In the genomic region with DNA sequence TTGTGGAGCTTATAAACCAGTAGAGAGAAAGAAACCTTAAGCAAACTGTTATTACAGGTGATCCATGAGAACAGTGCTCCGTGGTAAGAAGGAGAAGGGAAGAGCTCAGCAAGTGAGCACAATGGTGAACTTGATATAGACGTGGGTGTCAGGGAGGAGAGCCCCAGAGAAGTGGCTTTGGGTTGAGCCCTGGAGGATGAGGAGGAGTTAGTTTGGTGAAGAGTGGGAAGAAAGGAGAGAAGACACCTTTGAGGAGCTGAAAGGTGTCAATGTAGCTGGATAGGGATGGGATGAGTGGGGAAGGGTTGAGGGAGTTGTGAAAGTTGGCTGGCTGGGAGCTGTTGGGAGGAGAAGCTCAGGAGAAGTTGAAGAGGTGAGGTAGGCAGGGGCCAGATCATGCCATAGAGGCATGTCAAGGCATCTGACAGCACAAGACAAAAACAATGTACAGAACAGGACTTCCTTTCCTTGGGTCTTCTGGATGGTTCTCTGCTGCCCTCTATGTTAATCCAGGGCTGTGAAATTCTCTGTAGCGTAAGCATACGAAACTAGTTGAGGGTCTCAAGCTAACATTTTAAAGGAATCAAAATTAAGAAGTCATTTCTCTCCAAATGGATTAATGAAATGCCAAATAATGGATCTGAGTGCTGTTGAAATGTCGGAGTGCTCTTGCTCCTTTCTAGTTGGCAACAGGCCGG, we compare ENCODE assay signal across 15 cellular contexts.
DNase-seq lines count a peak whose midpoint lies in the region; ATAC-seq, FAIRE-seq and TF ChIP-seq lines count a peak whose summit lies in the region.
"Had no signal": no experiment of that assay in that cellular context is flagged by ENCODE, and none has a peak within 500 bp of the region (broad histone marks: within the 10 kb centered on the region; RNA-seq: fewer than 3 reads in every experiment).

No MANE protein-coding gene starts in this region.

- H3K27ac ChIP-seq in A549 = no peak overlapping the region
- no peak overlapping the region for H3K27ac ChIP-seq in HEK293 (ENCODE audit: extremely low read depth, low read depth, low read length)
- H3K27ac ChIP-seq: esophagus muscularis mucosa had no signal

- 0 out of 3 replicates have a peak, but pooled peaks have one; percentile 19 for TF ChIP-seq CTCF in A549 (IDR thresholded peaks at IDR 0.05)
- TF ChIP-seq CTCF in HEK293 (tag by site-specific recombination; IDR thresholded peaks at IDR 0.05) = no peak
- peak; percentile 14 for TF ChIP-seq CTCF in fibroblast of villous mesenchyme (IDR thresholded peaks at IDR 0.05; ENCODE audit: insufficient read depth, low read depth, low read length)
- no peak for TF ChIP-seq CTCF in mucosa of descending colon (IDR thresholded peaks at IDR 0.05)

- no peak overlapping the region for H3K4me2 ChIP-seq in A549

- no peak for TF ChIP-seq POLR2A in A549 (IDR thresholded peaks at IDR 0.05; ENCODE audit: low read length)

- no peak for FAIRE-seq in A549 (lab: Jason Lieb, UNC)
- FAIRE-seq: RCC 7860 had no signal

- DNase-seq in A549 (ENCODE audit: low read depth in 1 of 2, low spot score in 1 of 2) = peak in 1 of 2 experiments; percentile 3
- peak; percentile 2 for DNase-seq in SK-MEL-5 (ENCODE audit: low read depth, low spot score)
- DNase-seq in fibroblast of villous mesenchyme (ENCODE audit: low read depth) = no peak
- no peak for DNase-seq in mucosa of descending colon
- no peak for DNase-seq in posterior vena cava (ENCODE audit: low spot score)
- DNase-seq: activated CD4-positive, alpha-beta T cell treated with anti-CD3 and anti-CD28 coated beads, Interleukin-2, amount 10 ng/mL, durations not matched to agents 7 days and 5 days; activated naive CD4-positive, alpha-beta T cell treated with anti-CD3 and anti-CD28 coated beads, Interleukin-2, amount 10 ng/mL, durations not matched to agents 7 days and 5 days; left cardiac atrium; NCI-H1048; stimulated activated CD4-positive, alpha-beta T cell treated with anti-CD3 and anti-CD28 coated beads, Interleukin-4, amount 100 ng/mL, for 1 hour had no signal

- no peak overlapping the region for H3K4me3 ChIP-seq in A549
- no peak overlapping the region for H3K4me3 ChIP-seq in HEK293 (ENCODE audit: low read depth, low read length)
- no peak overlapping the region for H3K4me3 ChIP-seq in fibroblast of villous mesenchyme (ENCODE audit: low read depth, low read length)
- no peak overlapping the region for H3K4me3 ChIP-seq in mucosa of descending colon
- H3K4me3 ChIP-seq: esophagus muscularis mucosa had no signal

- WGBS in A549 (ENCODE audit: missing lambda C conversion rate) = 37% methylated on average over 6 of the region's 6 CpGs

- CTCF ChIA-PET in A549 (lab: Yijun Ruan, JAX) = interaction anchor here (1.3 kb wide), 1 partner anchor 19 kb away, joined by 4 read pairs; no protein-coding TSS in a partner anchor
- CTCF ChIA-PET in HEK293 (lab: Yijun Ruan, JAX) = interaction anchor here (1.2 kb wide), 2 partner anchors 8 to 37 kb away, joined by 3 to 5 read pairs; no protein-coding TSS in a partner anchor

- H3K36me3 ChIP-seq in HEK293 (ENCODE audit: control insufficient read depth in 2 of 2, insufficient read depth in 1 of 2, low read length in 2 of 2) (no peaks in the 10 kb centered on the region), mucosa of descending colon (ENCODE audit: low read depth) (no peaks in the 10 kb centered on the region)
- H3K36me3 ChIP-seq: esophagus muscularis mucosa had no signal

- TF ChIP-seq RAD21 in A549 (conservative IDR thresholded peaks at IDR 0.05 in 1 of 2, IDR thresholded peaks at IDR 0.05 in 1 of 2) = peak in 1 of 2 experiments; percentile 51; a peak in 2 of 5 replicates

- in situ Hi-C loops in SK-MEL-5 (cut with HindIII; ENCODE audit: low pct_unique_long_range_greater_than_20kb, low sequenced_read_pairs) = no loop called here

- ATAC-seq in A549 = peak in 1 of 2 experiments; percentile 58; a peak in 2 of 6 replicates
- no peak for ATAC-seq in HG03095 (IDR thresholded peaks at IDR 0.05; ENCODE audit: unreplicated experiment)
- ATAC-seq in mucosa of descending colon = no peak
- no peak for ATAC-seq in GM18502 (IDR thresholded peaks at IDR 0.05; ENCODE audit: poor library complexity, unreplicated experiment)
- ATAC-seq: left cardiac atrium had no signal

- no peak for TF ChIP-seq EP300 in A549 (IDR thresholded peaks at IDR 0.05)

- H3K4me1 ChIP-seq in A549 (no peaks in the 10 kb centered on the region), HEK293 (ENCODE audit: control insufficient read depth, insufficient read depth, low read length) (no peaks in the 10 kb centered on the region), mucosa of descending colon (ENCODE audit: low read depth) (no peaks in the 10 kb centered on the region)
- H3K4me1 ChIP-seq: esophagus muscularis mucosa had no signal

- H3K9me3 ChIP-seq in A549 (no peaks in the 10 kb centered on the region), HEK293 (ENCODE audit: control insufficient read depth, insufficient read depth, low read depth, low read length) (no peaks in the 10 kb centered on the region), mucosa of descending colon (no peaks in the 10 kb centered on the region)
- H3K9me3 ChIP-seq: esophagus muscularis mucosa had no signal

- POLR2A ChIA-PET in A549 (lab: Yijun Ruan, JAX) = no interaction called here
- POLR2A ChIA-PET in HEK293 (lab: Yijun Ruan, JAX) = no interaction called here

- intact Hi-C loops in mucosa of descending colon (cut with DNase I, micrococcal nuclease) = no loop called here
- intact Hi-C loops in posterior vena cava (cut with DNase I) = no loop called here

TF ChIP-seq in A549, 52 proteins besides CTCF, POLR2A, EP300 and RAD21:
- TF ChIP-seq TP53 (CRISPR knock-in tag; IDR thresholded peaks at IDR 0.05) (no peak), POLR2AphosphoS2 (conservative IDR thresholded peaks at IDR 0.05; ENCODE audit: low read length) (no peak), SMC3 (IDR thresholded peaks at IDR 0.05) (0 out of 3 replicates have a peak, but pooled peaks have one; percentile 14), HOXA7 (CRISPR knock-in tag; IDR thresholded peaks at IDR 0.05) (no peak), SREBF2 (IDR thresholded peaks at IDR 0.05) (no peak), CEBPB (IDR thresholded peaks at IDR 0.05) (no peak)

TF ChIP-seq in HEK293, 187 proteins besides CTCF, POLR2A, EP300 and RAD21:
- TF ChIP-seq ZNF548 (tag by site-specific recombination; IDR thresholded peaks at IDR 0.05) (no peak), ZFHX2 (tag by site-specific recombination; conservative IDR thresholded peaks at IDR 0.05) (peak; percentile 58), EGR2 (tag by site-specific recombination; IDR thresholded peaks at IDR 0.05; ENCODE audit: low read depth) (peak; percentile 83), KLF1 (tag by site-specific recombination; IDR thresholded peaks at IDR 0.05) (no peak), ZNF114 (tag by site-specific recombination; IDR thresholded peaks at IDR 0.05) (no peak), ZNF510 (tag by site-specific recombination; IDR thresholded peaks at IDR 0.05; ENCODE audit: insufficient replicate concordance) (no peak)
- TF ChIP-seq, protein P1, sequence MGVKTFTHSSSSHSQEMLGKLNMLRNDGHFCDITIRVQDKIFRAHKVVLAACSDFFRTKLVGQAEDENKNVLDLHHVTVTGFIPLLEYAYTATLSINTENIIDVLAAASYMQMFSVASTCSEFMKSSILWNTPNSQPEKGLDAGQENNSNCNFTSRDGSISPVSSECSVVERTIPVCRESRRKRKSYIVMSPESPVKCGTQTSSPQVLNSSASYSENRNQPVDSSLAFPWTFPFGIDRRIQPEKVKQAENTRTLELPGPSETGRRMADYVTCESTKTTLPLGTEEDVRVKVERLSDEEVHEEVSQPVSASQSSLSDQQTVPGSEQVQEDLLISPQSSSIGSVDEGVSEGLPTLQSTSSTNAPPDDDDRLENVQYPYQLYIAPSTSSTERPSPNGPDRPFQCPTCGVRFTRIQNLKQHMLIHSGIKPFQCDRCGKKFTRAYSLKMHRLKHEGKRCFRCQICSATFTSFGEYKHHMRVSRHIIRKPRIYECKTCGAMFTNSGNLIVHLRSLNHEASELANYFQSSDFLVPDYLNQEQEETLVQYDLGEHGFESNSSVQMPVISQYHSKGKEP (tag by site-specific recombination; IDR thresholded peaks at IDR 0.05) = no peak
- TF ChIP-seq, protein P2, sequence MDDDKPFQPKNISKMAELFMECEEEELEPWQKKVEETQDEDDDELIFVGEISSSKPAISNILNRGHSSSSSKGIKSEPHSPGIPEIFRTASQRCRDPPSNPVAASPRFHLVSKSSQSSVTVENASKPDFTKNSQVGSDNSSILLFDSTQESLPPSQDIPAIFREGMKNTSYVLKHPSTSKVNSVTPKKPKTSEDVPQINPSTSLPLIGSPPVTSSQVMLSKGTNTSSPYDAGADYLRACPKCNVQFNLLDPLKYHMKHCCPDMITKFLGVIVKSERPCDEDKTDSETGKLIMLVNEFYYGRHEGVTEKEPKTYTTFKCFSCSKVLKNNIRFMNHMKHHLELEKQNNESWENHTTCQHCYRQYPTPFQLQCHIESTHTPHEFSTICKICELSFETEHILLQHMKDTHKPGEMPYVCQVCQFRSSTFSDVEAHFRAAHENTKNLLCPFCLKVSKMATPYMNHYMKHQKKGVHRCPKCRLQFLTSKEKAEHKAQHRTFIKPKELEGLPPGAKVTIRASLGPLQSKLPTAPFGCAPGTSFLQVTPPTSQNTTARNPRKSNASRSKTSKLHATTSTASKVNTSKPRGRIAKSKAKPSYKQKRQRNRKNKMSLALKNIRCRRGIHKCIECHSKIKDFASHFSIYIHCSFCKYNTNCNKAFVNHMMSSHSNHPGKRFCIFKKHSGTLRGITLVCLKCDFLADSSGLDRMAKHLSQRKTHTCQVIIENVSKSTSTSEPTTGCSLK (tag by site-specific recombination; IDR thresholded peaks at IDR 0.05) = no peak

Comparison
In these comparisons a context has a peak if more than half of its experiments do, and no peak if none do; other contexts are left out.
1. CTCF ChIP-seq: peak in A549 (single experiment) and fibroblast of villous mesenchyme (single experiment); none in HEK293 (single experiment) and mucosa of descending colon (single experiment).
2. Of the 5 proteins assayed by ChIP-seq in both HEK293 and A549: peak only in HEK293: none; only in A549: CTCF; in both: none; in neither: 4.